In the genomic region with DNA sequence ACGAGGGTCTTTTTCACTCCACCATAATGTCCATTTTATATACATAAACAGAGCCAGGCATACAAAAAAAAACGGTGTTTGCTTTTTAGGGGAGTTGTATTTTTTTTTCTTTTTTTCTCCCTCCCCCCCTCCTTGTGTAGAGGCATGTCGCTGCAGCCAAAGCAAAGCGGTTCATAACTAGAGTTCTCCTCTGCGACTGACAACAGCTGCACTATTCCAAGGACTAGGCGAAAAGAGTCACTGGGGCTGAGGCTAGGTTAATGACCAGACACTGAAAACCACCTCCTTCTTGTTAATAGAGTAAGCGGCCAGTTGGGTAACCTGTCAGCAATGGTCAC, we compare ENCODE assay signal across 18 cellular contexts.
DNase-seq lines count a peak whose midpoint lies in the region; ATAC-seq and TF ChIP-seq lines count a peak whose summit lies in the region.
"Had no signal": no experiment of that assay in that cellular context is flagged by ENCODE, and none has a peak within 500 bp of the region (broad histone marks: within the 10 kb centered on the region; RNA-seq: fewer than 3 reads in every experiment).

No MANE protein-coding gene starts in this region.

- intact Hi-C loops in body of pancreas (cut with DNase I): no loop called here

- TF ChIP-seq CTCF in body of pancreas (IDR thresholded peaks at IDR 0.05): no peak

- in situ Hi-C loops in Caki2 (cut with HindIII; ENCODE audit: low pct_unique_long_range_greater_than_20kb, low sequenced_read_pairs): no loop called here

- H3K36me3 ChIP-seq in body of pancreas (replicated peaks in 1 of 2; ENCODE audit: insufficient read depth in 1 of 2, low read depth in 2 of 2): no peaks in the 10 kb centered on the region
- H3K36me3 ChIP-seq: cardiac muscle cell, left lung, SJSA1 had no signal

- no peaks in the 10 kb centered on the region for H3K27me3 ChIP-seq in body of pancreas
- H3K27me3 ChIP-seq: cardiac muscle cell, left lung, SJSA1, testis had no signal

- no peak for TF ChIP-seq POLR2A in body of pancreas (IDR thresholded peaks at IDR 0.05)

- no peaks in the 10 kb centered on the region for H3K9me3 ChIP-seq in body of pancreas
- H3K9me3 ChIP-seq: left lung, SJSA1, testis had no signal

- H3K4me1 ChIP-seq in body of pancreas: peaks cover 10% of the 10 kb centered on the region
- H3K4me1 ChIP-seq: left lung, testis had no signal

- DNase-seq in Caki2 (ENCODE audit: low read depth) (peak; percentile 73), NCI-H146 treated with DMSO at 0.1 percent for 48 hours (lab: John Stamatoyannopoulos, UW; ENCODE audit: unreplicated experiment) (peak; percentile 24), body of pancreas (peak in 1 of 4 donors; percentile 20), pons (ENCODE audit: low spot score) (peak; percentile 74), SKM-1 treated with dmso at 0.1 percent for 144 hours (lab: John Stamatoyannopoulos, UW; ENCODE audit: unreplicated experiment) (no peak)
- DNase-seq: activated CD4-positive, alpha-beta T cell treated with anti-CD3 and anti-CD28 coated beads for 48 hours; activated naive CD8-positive, alpha-beta T cell treated with anti-CD3 and anti-CD28 coated beads for 36 hours; activated T-cell treated with anti-CD3 and anti-CD28 coated beads, Interleukin-2, amount 50 U/mL, for 24 hours; effector memory CD8-positive, alpha-beta T cell; KBM-7; left lung; NCI-H1048; T-helper 9 cell; testis had no signal

- no peak overlapping the region for H3K27ac ChIP-seq in body of pancreas
- H3K27ac ChIP-seq: cardiac muscle cell, left lung, SJSA1, testis had no signal

- 27 to 29% methylated on average over 7 of the region's 7 CpGs for WGBS in body of pancreas, 2 donors

- ATAC-seq in body of pancreas (peak; percentile 37), SK-N-SH treated with all-trans-retinoic acid at 6 μM for 48 hours (no peak), GM19324 (IDR thresholded peaks at IDR 0.05; ENCODE audit: low FRiP score, unreplicated experiment) (no peak)
- ATAC-seq: effector memory CD8-positive, alpha-beta T cell; left lung had no signal

- H3K4me3 ChIP-seq in body of pancreas: no peak overlapping the region
- H3K4me3 ChIP-seq: cardiac muscle cell, left lung, SJSA1, testis had no signal

TF ChIP-seq in SK-N-SH treated with all-trans-retinoic acid at 6 μM for 48 hours, 23 proteins besides CTCF, POLR2A, EP300 and RAD21:
- TF ChIP-seq PPARA (CRISPR knock-in tag; IDR thresholded peaks at IDR 0.05; ENCODE audit: borderline replicate concordance) (no peak), BACH2 (CRISPR knock-in tag; IDR thresholded peaks at IDR 0.05; ENCODE audit: borderline replicate concordance) (no peak), CSRNP3 (CRISPR knock-in tag; IDR thresholded peaks at IDR 0.05) (no peak), OSR1 (CRISPR knock-in tag; IDR thresholded peaks at IDR 0.05) (no peak), ZNF70 (CRISPR knock-in tag; IDR thresholded peaks at IDR 0.05) (no peak), ZNF8 (CRISPR knock-in tag; IDR thresholded peaks at IDR 0.05) (no peak), ARNTL (CRISPR knock-in tag; IDR thresholded peaks at IDR 0.05; ENCODE audit: borderline replicate concordance, low read depth) (no peak), ESRRG (CRISPR knock-in tag; IDR thresholded peaks at IDR 0.05) (no peak), ZNF565 (CRISPR knock-in tag; conservative IDR thresholded peaks at IDR 0.05; ENCODE audit: low read depth) (no peak), SNAI2 (CRISPR knock-in tag; IDR thresholded peaks at IDR 0.05) (no peak), TCF4 (CRISPR knock-in tag; IDR thresholded peaks at IDR 0.05; ENCODE audit: borderline replicate concordance) (no peak), RARB (CRISPR knock-in tag; IDR thresholded peaks at IDR 0.05) (no peak), TOX (CRISPR knock-in tag; IDR thresholded peaks at IDR 0.05; ENCODE audit: borderline replicate concordance) (no peak), TSHZ2 (CRISPR knock-in tag; IDR thresholded peaks at IDR 0.05) (no peak), PATZ1 (CRISPR knock-in tag; IDR thresholded peaks at IDR 0.05; ENCODE audit: borderline replicate concordance) (no peak)
- TF ChIP-seq, protein P1, sequence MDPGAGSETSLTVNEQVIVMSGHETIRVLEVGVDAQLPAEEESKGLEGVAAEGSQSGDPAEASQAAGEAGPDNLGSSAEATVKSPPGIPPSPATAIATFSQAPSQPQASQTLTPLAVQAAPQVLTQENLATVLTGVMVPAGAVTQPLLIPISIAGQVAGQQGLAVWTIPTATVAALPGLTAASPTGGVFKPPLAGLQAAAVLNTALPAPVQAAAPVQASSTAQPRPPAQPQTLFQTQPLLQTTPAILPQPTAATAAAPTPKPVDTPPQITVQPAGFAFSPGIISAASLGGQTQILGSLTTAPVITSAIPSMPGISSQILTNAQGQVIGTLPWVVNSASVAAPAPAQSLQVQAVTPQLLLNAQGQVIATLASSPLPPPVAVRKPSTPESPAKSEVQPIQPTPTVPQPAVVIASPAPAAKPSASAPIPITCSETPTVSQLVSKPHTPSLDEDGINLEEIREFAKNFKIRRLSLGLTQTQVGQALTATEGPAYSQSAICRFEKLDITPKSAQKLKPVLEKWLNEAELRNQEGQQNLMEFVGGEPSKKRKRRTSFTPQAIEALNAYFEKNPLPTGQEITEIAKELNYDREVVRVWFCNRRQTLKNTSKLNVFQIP (CRISPR knock-in tag; IDR thresholded peaks at IDR 0.05; ENCODE audit: borderline replicate concordance, low read depth): no peak
TF ChIP-seq in SK-N-SH treated with all-trans-retinoic acid at 6 μM for 48 hours: peak in this region for 0.
